8 cellular contexts compared by ENCODE assay signal in the genomic region with DNA sequence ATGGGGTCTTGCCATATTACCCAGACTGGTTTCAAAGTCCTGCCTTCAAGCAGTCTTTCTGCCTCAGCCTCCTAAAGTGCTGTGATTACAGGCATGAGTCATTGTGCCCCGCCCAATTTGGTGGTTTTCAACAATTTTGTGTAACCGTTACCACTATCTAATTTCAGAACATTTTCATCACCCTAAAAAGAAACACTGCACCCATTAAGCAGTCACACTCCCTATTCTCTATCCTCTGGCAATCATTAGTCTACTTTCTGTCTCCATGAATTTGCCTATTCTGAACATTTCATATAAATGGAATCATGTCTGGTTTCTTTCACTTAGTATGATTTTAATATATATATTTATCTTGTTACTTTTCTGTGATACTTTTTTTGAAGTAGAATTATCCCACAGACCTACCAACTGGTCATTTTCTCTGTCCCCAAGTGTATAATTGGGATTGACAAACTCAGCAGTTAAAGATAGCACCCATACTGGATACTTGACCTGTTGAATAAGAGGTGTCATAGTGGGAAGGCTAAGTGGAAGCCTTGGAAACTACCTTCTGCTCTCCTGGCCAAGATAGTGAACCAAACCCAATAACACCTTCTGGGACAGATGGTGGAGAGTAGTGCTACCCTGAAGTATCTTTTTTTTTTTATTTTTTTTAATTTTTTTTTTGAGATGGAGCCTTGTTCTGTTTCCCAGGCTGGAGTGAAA.
DNase-seq lines count a peak whose midpoint lies in the region; ATAC-seq and TF ChIP-seq lines count a peak whose summit lies in the region.

No MANE protein-coding gene starts in this region.

- H3K9ac ChIP-seq in GM23248 (no peak overlapping the region; the same call in 1 of the 2 replicates), mesenchymal stem cell (ENCODE audit: low read length) (peak overlapping the region; percentile 48), smooth muscle cell (ENCODE audit: low read depth) (no peak overlapping the region)

- H3K79me1 ChIP-seq in mesenchymal stem cell (replicated peaks; ENCODE audit: low read length, poor library complexity, severe bottlenecking), result peaks cover 19% of the 10 kb centered on the region

- H3K27me3 ChIP-seq in GM23248 (replicated peaks; ENCODE audit: insufficient read depth) (no peaks in the 10 kb centered on the region), PC-9 (ENCODE audit: insufficient read depth, low read depth) (no peaks in the 10 kb centered on the region), mesenchymal stem cell (ENCODE audit: control insufficient read depth in 1 of 2, insufficient read depth in 1 of 2, low read length in 2 of 2) (no peaks in the 10 kb centered on the region), upper lobe of left lung (no peaks in the 10 kb centered on the region), dorsolateral prefrontal cortex (peaks cover 0 to 6% (median 0%) of the 10 kb centered on the region in 45 donors), smooth muscle cell (ENCODE audit: low read depth) (no peaks in the 10 kb centered on the region)

- H2BK12ac ChIP-seq in mesenchymal stem cell (ENCODE audit: low read length in 2 of 2), result no peak overlapping the region

- in situ Hi-C loops in GM23248 (cut with MboI), result no loop called here

- H2BK120ac ChIP-seq in mesenchymal stem cell (ENCODE audit: low read depth, low read length), result no peak overlapping the region

- no peak overlapping the region for H3K14ac ChIP-seq in mesenchymal stem cell (ENCODE audit: low read length in 2 of 2)

- H2AFZ ChIP-seq in GM23248, result no peak overlapping the region
- H2AFZ ChIP-seq in PC-9, result no peak overlapping the region
- H2AFZ ChIP-seq in mesenchymal stem cell (ENCODE audit: low read depth, low read length), result no peak overlapping the region
- H2AFZ ChIP-seq in smooth muscle cell (ENCODE audit: low read depth), result no peak overlapping the region

- POLR2A ChIA-PET in PC-9 (lab: Charles Lee; ENCODE audit: unreplicated experiment), result no interaction called here

- no TSS peak for BruUV-seq in PC-9 (replicated peaks; lab: Mats Ljungman, UMichigan)

- peak overlapping the region; percentile 57 for H3K4me2 ChIP-seq in GM23248 (ENCODE audit: unreplicated experiment)
- H3K4me2 ChIP-seq in PC-9, result peak overlapping the region; percentile 32; the same call in 1 of the 2 replicates
- no peak overlapping the region for H3K4me2 ChIP-seq in mesenchymal stem cell (ENCODE audit: low read length, poor library complexity, severe bottlenecking)
- H3K4me2 ChIP-seq in smooth muscle cell, result no peak overlapping the region

- WGBS in GM23248 (ENCODE audit: low coverage in 1 of 2, low lambda C conversion rate in 2 of 2, missing lambda C conversion rate in 2 of 2), 2 experiments, result 0 to 1% methylated on average over 2 of the region's 2 CpGs
- 24% methylated on average over 2 of the region's 2 CpGs for WGBS in mesenchymal stem cell
- 55 to 68% methylated on average over 2 of the region's 2 CpGs for WGBS in upper lobe of left lung, 2 donors
- 42% methylated on average over 2 of the region's 2 CpGs for WGBS in smooth muscle cell (ENCODE audit: low lambda C conversion rate)

- CTCF ChIA-PET in PC-9 (lab: Charles Lee), result interaction anchor here (0.5 kb wide), 1 partner anchor 104 kb away, joined by 5 read pairs; no protein-coding TSS in a partner anchor

- H3K79me2 ChIP-seq in GM23248 (ENCODE audit: insufficient read depth) (no peaks in the 10 kb centered on the region), PC-9 (ENCODE audit: low read depth) (no peaks in the 10 kb centered on the region; the same call in 1 of the 2 replicates), smooth muscle cell (ENCODE audit: low read depth) (peaks cover 18% of the 10 kb centered on the region)

- ATAC-seq in upper lobe of left lung (ENCODE audit: low FRiP score in 2 of 2), result peak in 1 of 2 donors; percentile 93

- H3F3A ChIP-seq in GM23248 (ENCODE audit: insufficient read depth) (peaks cover 7% of the 10 kb centered on the region), PC-9 (ENCODE audit: insufficient read depth, low read depth) (peaks cover 15% of the 10 kb centered on the region), smooth muscle cell (ENCODE audit: low read depth) (no peaks in the 10 kb centered on the region)

- no peak overlapping the region for H2AK5ac ChIP-seq in mesenchymal stem cell (ENCODE audit: low read length, severe bottlenecking)

- H4K91ac ChIP-seq in mesenchymal stem cell (ENCODE audit: low read length), result no peak overlapping the region

- H3K36me3 ChIP-seq in GM23248 (ENCODE audit: low read depth) (no peaks in the 10 kb centered on the region), PC-9 (ENCODE audit: low read depth) (no peaks in the 10 kb centered on the region), mesenchymal stem cell (ENCODE audit: control insufficient read depth in 1 of 2, insufficient read depth in 2 of 2, low read depth in 1 of 2, low read length in 2 of 2) (no peaks in the 10 kb centered on the region), upper lobe of left lung (no peaks in the 10 kb centered on the region), smooth muscle cell (ENCODE audit: low read depth) (no peaks in the 10 kb centered on the region)

- H3K9me2 ChIP-seq in GM23248 (ENCODE audit: insufficient read depth) (no peaks in the 10 kb centered on the region), PC-9 (ENCODE audit: insufficient read depth) (no peaks in the 10 kb centered on the region)

- no peak for TF ChIP-seq EP300 in upper lobe of left lung (IDR thresholded peaks at IDR 0.05)

- H4K20me1 ChIP-seq in GM23248 (ENCODE audit: insufficient read depth) (no peaks in the 10 kb centered on the region), PC-9 (ENCODE audit: insufficient read depth) (no peaks in the 10 kb centered on the region), smooth muscle cell (ENCODE audit: low read depth) (no peaks in the 10 kb centered on the region)

- H3K4me1 ChIP-seq in GM23248 (ENCODE audit: insufficient read depth), result peaks cover 13% of the 10 kb centered on the region
- H3K4me1 ChIP-seq in PC-9 (replicated peaks; ENCODE audit: insufficient read depth), result peaks cover 12% of the 10 kb centered on the region
- no peaks in the 10 kb centered on the region for H3K4me1 ChIP-seq in mesenchymal stem cell (ENCODE audit: control insufficient read depth, insufficient read depth, low read depth, low read length)
- H3K4me1 ChIP-seq in upper lobe of left lung, result peaks cover 5 to 12% (median 11%) of the 10 kb centered on the region in 4 donors
- no peaks in the 10 kb centered on the region for H3K4me1 ChIP-seq in smooth muscle cell (ENCODE audit: low read depth)

- intact Hi-C loops in PC-9 (cut with micrococcal nuclease; ENCODE audit: unreplicated experiment) (no loop called here), dorsolateral prefrontal cortex (cut with DNase I) (no loop called here)

- no peak overlapping the region for H3K18ac ChIP-seq in mesenchymal stem cell (ENCODE audit: low read depth in 1 of 2, low read length in 2 of 2)

- no peak for TF ChIP-seq CTCF in PC-9 (conservative IDR thresholded peaks at IDR 0.05)
- TF ChIP-seq CTCF in upper lobe of left lung (IDR thresholded peaks at IDR 0.05), result no peak
- no peak for TF ChIP-seq CTCF in dorsolateral prefrontal cortex (IDR thresholded peaks at IDR 0.05 in 54 of 56, conservative IDR thresholded peaks at IDR 0.05 in 2 of 56; ENCODE audit: low read depth in 1 of 56, partially characterized antibody in 56 of 56)
- TF ChIP-seq CTCF in smooth muscle cell (IDR thresholded peaks at IDR 0.05; ENCODE audit: borderline replicate concordance, insufficient read depth, poor library complexity, severe bottlenecking), result no peak

- H3K27ac ChIP-seq in GM23248 (peak overlapping the region; percentile 45), PC-9 (peak overlapping the region; percentile 88), mesenchymal stem cell (ENCODE audit: low read length, poor library complexity, severe bottlenecking) (no peak overlapping the region), upper lobe of left lung (peak overlapping the region; percentile 18 to 71 (median 37)), dorsolateral prefrontal cortex (no peak overlapping the region), smooth muscle cell (ENCODE audit: low read depth) (no peak overlapping the region)

- H3K9me3 ChIP-seq in GM23248 (ENCODE audit: low read depth) (no peaks in the 10 kb centered on the region), PC-9 (ENCODE audit: insufficient read depth, low read depth) (no peaks in the 10 kb centered on the region), mesenchymal stem cell (ENCODE audit: control insufficient read depth, low read length) (no peaks in the 10 kb centered on the region), upper lobe of left lung (no peaks in the 10 kb centered on the region), smooth muscle cell (replicated peaks; ENCODE audit: low read depth) (no peaks in the 10 kb centered on the region)

- TF ChIP-seq POLR2A in upper lobe of left lung (IDR thresholded peaks at IDR 0.05), result no peak

- H3K4ac ChIP-seq in mesenchymal stem cell (ENCODE audit: low read depth in 1 of 2, low read length in 2 of 2), result no peak overlapping the region

- peak; percentile 38 for DNase-seq in AG08395 (ENCODE audit: low spot score)
- DNase-seq in GM23248, result peak; percentile 83
- DNase-seq in PC-9, result peak; percentile 20 to 41
- DNase-seq in activated effector memory CD4-positive, alpha-beta T cell treated with anti-CD3 and anti-CD28 coated beads, Interleukin-2, amount 50 U/mL, for 16 hours, result peak; percentile 89
- peak; percentile 63 for DNase-seq in mesenchymal stem cell
- DNase-seq in upper lobe of left lung, result peak in 1 of 2 donors; percentile 75
- DNase-seq in dorsolateral prefrontal cortex, result no peak
- DNase-seq in smooth muscle cell (lab: John Stamatoyannopoulos, UW; ENCODE audit: unreplicated experiment), result no peak

- H3K23ac ChIP-seq in mesenchymal stem cell (ENCODE audit: low read length in 2 of 2), result no peak overlapping the region

- no peak overlapping the region for H4K8ac ChIP-seq in mesenchymal stem cell (ENCODE audit: low read length)

- H3K4me3 ChIP-seq in GM23248 (no peak overlapping the region), PC-9 (no peak overlapping the region; the same call in 1 of the 2 replicates), mesenchymal stem cell (ENCODE audit: insufficient read depth in 1 of 2, low read depth in 1 of 2, low read length in 2 of 2) (no peak overlapping the region), upper lobe of left lung (no peak overlapping the region), dorsolateral prefrontal cortex (no peak overlapping the region), smooth muscle cell (no peak overlapping the region)

- H2BK5ac ChIP-seq in mesenchymal stem cell (ENCODE audit: low read depth, low read length, poor library complexity, severe bottlenecking), result no peak overlapping the region

- no peak overlapping the region for H2BK15ac ChIP-seq in mesenchymal stem cell (ENCODE audit: low read depth, poor library complexity, severe bottlenecking)

Comparison
In these comparisons a context has a peak if more than half of its experiments do, and no peak if none do; other contexts are left out.
1. DNase-seq: peak in AG08395 (single experiment), GM23248 (single experiment), PC-9 (2 of 2), activated effector memory CD4-positive, alpha-beta T cell treated with anti-CD3 and anti-CD28 coated beads, Interleukin-2, amount 50 U/mL, for 16 hours (single experiment) and mesenchymal stem cell (single experiment); none in dorsolateral prefrontal cortex (0 of 10) and smooth muscle cell (single experiment).
2. H3K27ac ChIP-seq: peak in GM23248 (single experiment), PC-9 (single experiment) and upper lobe of left lung (4 of 4); none in mesenchymal stem cell (single experiment), dorsolateral prefrontal cortex (0 of 59) and smooth muscle cell (single experiment).
3. H3K4me2 ChIP-seq: peak in GM23248 (single experiment) and PC-9 (single experiment); none in mesenchymal stem cell (single experiment) and smooth muscle cell (single experiment).